ENCODE assay signal across 3 cellular contexts in genomic region chr6:11656486-11656885, GRCh38.
TF ChIP-seq lines count a peak whose summit lies in the region.

No MANE protein-coding gene starts in this region.

TF ChIP-seq in A549, 52 proteins besides CTCF, POLR2A, EP300 and RAD21:
- no peak for TF ChIP-seq PHF8 (IDR thresholded peaks at IDR 0.05; ENCODE audit: borderline replicate concordance, low read depth)
- TF ChIP-seq ZNF302 (CRISPR knock-in tag; IDR thresholded peaks at IDR 0.05) = no peak
- no peak for TF ChIP-seq TP53 (CRISPR knock-in tag; IDR thresholded peaks at IDR 0.05)
- no peak for TF ChIP-seq FOSL2 (IDR thresholded peaks at IDR 0.05)
- TF ChIP-seq FOSL2 (CRISPR knock-in tag; IDR thresholded peaks at IDR 0.05) = no peak
- no peak for TF ChIP-seq RCOR1 (IDR thresholded peaks at IDR 0.05; ENCODE audit: low read depth, low read length)
- TF ChIP-seq MAX (IDR thresholded peaks at IDR 0.05) = no peak

TF ChIP-seq in IMR-90, 13 proteins besides CTCF, POLR2A, EP300 and RAD21:
- no peak for TF ChIP-seq RCOR1 (IDR thresholded peaks at IDR 0.05; ENCODE audit: insufficient replicate concordance, low read length)
- no peak for TF ChIP-seq BHLHE40 (IDR thresholded peaks at IDR 0.05; ENCODE audit: low read depth, low read length)
- TF ChIP-seq CHD1 (IDR thresholded peaks at IDR 0.05; ENCODE audit: low read depth, low read length) = no peak
- TF ChIP-seq NFE2L2 (IDR thresholded peaks at IDR 0.05; ENCODE audit: low read depth, low read length) = no peak
- no peak for TF ChIP-seq USF2 (IDR thresholded peaks at IDR 0.05; ENCODE audit: low read depth, low read length)
- TF ChIP-seq MAZ (IDR thresholded peaks at IDR 0.05; ENCODE audit: borderline replicate concordance, low read depth, low read length) = no peak
- TF ChIP-seq FOS (IDR thresholded peaks at IDR 0.05; ENCODE audit: low read depth, low read length) = no peak
- no peak for TF ChIP-seq ELK1 (IDR thresholded peaks at IDR 0.05; ENCODE audit: borderline replicate concordance, low read depth, low read length)
- TF ChIP-seq CEBPB (IDR thresholded peaks at IDR 0.05; ENCODE audit: low read depth, low read length) = no peak
- TF ChIP-seq SMC3 (IDR thresholded peaks at IDR 0.05; ENCODE audit: low read depth, low read length) = no peak
- no peak for TF ChIP-seq MAFK (IDR thresholded peaks at IDR 0.05; ENCODE audit: low read depth, low read length)

TF ChIP-seq in H1, 55 proteins besides CTCF, POLR2A, EP300 and RAD21:
- TF ChIP-seq HDAC6 (IDR thresholded peaks at IDR 0.05; ENCODE audit: low read depth, low read length) = no peak
- no peak for TF ChIP-seq GABPA (IDR thresholded peaks at IDR 0.05; ENCODE audit: borderline replicate concordance, insufficient read depth, low read length)
- no peak for TF ChIP-seq ZNF274 (IDR thresholded peaks at IDR 0.05; ENCODE audit: borderline replicate concordance, extremely low read depth, low read length)
- TF ChIP-seq SIRT6 (IDR thresholded peaks at IDR 0.05; ENCODE audit: low read length) = no peak
- no peak for TF ChIP-seq TEAD4 (IDR thresholded peaks at IDR 0.05; ENCODE audit: low read depth, low read length)
- no peak for TF ChIP-seq NRF1 (IDR thresholded peaks at IDR 0.05; ENCODE audit: low read depth, low read length)
- TF ChIP-seq FOSL1 (IDR thresholded peaks at IDR 0.05; ENCODE audit: insufficient read depth, low read depth, low read length) = no peak
- TF ChIP-seq TAF7 (optimal IDR thresholded peaks at IDR 0.05; ENCODE audit: borderline replicate concordance, low read depth, low read length) = no peak
- TF ChIP-seq NANOG (IDR thresholded peaks at IDR 0.05; ENCODE audit: insufficient read depth, low read depth, low read length, poor library complexity, severe bottlenecking) = no peak
- TF ChIP-seq KDM5A (IDR thresholded peaks at IDR 0.05; ENCODE audit: low read length) = no peak
- TF ChIP-seq MAX (IDR thresholded peaks at IDR 0.05) = no peak
- TF ChIP-seq KDM1A (IDR thresholded peaks at IDR 0.05; ENCODE audit: borderline replicate concordance, low read length) = no peak
- TF ChIP-seq CHD1 (IDR thresholded peaks at IDR 0.05; ENCODE audit: low read depth, low read length) = no peak
- no peak for TF ChIP-seq PHF8 (conservative IDR thresholded peaks at IDR 0.05; ENCODE audit: low read depth, low read length)
- no peak for TF ChIP-seq TAF1 (IDR thresholded peaks at IDR 0.05; ENCODE audit: low read depth, low read length)
- TF ChIP-seq SP2 (IDR thresholded peaks at IDR 0.05; ENCODE audit: low read length) = no peak
- no peak for TF ChIP-seq TCF12 (IDR thresholded peaks at IDR 0.05; ENCODE audit: low read depth, low read length)
- no peak for TF ChIP-seq SIN3A (conservative IDR thresholded peaks at IDR 0.05 in 1 of 2, IDR thresholded peaks at IDR 0.05 in 1 of 2; ENCODE audit: low read depth in 1 of 2, low read length in 2 of 2)
- TF ChIP-seq SP4 (IDR thresholded peaks at IDR 0.05; ENCODE audit: low read length) = no peak
- TF ChIP-seq CHD7 (IDR thresholded peaks at IDR 0.05; ENCODE audit: insufficient replicate concordance, low read length) = no peak
